In genomic region chr11:69044111-69045013, GRCh38 we compare ENCODE assay signal across 8 cellular contexts. TPM values are rescaled to one million over a fixed set of nuclear protein-coding genes. Genes with fewer than 3 reads are reported as not detected.
A peak's percentile ranks its signal among the peaks of the same experiment; 100 is the strongest.
DNase-seq lines count a peak whose midpoint lies in the region; ATAC-seq and TF ChIP-seq lines count a peak whose summit lies in the region.

No MANE protein-coding gene starts in this region.

- peak; percentile 51 for TF ChIP-seq CTCF in neural crest cell (conservative IDR thresholded peaks at IDR 0.05)

- H3K27ac Mint-ChIP-seq in neural crest cell (ENCODE audit: unreplicated experiment): no peak overlapping the region

- peaks cover 27% of the 10 kb centered on the region for H3K4me1 ChIP-seq in HUES48 (ENCODE audit: control insufficient read depth, insufficient read depth, low read length)

- DNase-seq in DMS153 treated with DMSO at 0.1 percent for 48 hours (lab: John Stamatoyannopoulos, UW; ENCODE audit: unreplicated experiment) (peak; percentile 3), fibroblast of gingiva (ENCODE audit: low read depth) (peak; percentile 83), neural crest cell (ENCODE audit: low read depth, low spot score) (peak; percentile 48), NCI-H2081 treated with DMSO at 0.1 percent for 48 hours (lab: John Stamatoyannopoulos, UW) (no peak), NCI-H1105 treated with DMSO at 0.1 percent for 48 hours (lab: John Stamatoyannopoulos, UW) (no peak)

- no peaks in the 10 kb centered on the region for H3K36me3 Mint-ChIP-seq in neural crest cell (ENCODE audit: low read depth)

- no peak overlapping the region; the same call in 1 of the 2 replicates for H3K4me3 ChIP-seq in HUES48 (ENCODE audit: low read depth, low read length)

- no peaks in the 10 kb centered on the region for H3K9me3 Mint-ChIP-seq in neural crest cell

- no peaks in the 10 kb centered on the region for H3K9me3 ChIP-seq in HUES48 (ENCODE audit: control insufficient read depth, insufficient read depth, low read length)

- H3K27me3 Mint-ChIP-seq in neural crest cell (ENCODE audit: low read depth): peaks cover 3% of the 10 kb centered on the region

- peaks cover 22% of the 10 kb centered on the region for H3K4me1 Mint-ChIP-seq in neural crest cell

- no peaks in the 10 kb centered on the region for H3K36me3 ChIP-seq in HUES48 (ENCODE audit: control insufficient read depth, insufficient read depth, low read length)

- peak overlapping the region; percentile 99 for H3K27ac ChIP-seq in HUES48 (ENCODE audit: low read depth, low read length)

- no peak overlapping the region for H3K4me3 Mint-ChIP-seq in neural crest cell

- peak; percentile 85 for ATAC-seq in SK-N-SH treated with all-trans-retinoic acid at 6 μM for 48 hours
- ATAC-seq in GM21619 (IDR thresholded peaks at IDR 0.05; ENCODE audit: unreplicated experiment): no peak

- H3K9ac ChIP-seq in HUES48 (ENCODE audit: low read depth, low read length): peak overlapping the region; percentile 67

- no peaks in the 10 kb centered on the region for H3K27me3 ChIP-seq in HUES48 (ENCODE audit: control insufficient read depth, insufficient read depth, low read length)

TF ChIP-seq in SK-N-SH treated with all-trans-retinoic acid at 6 μM for 48 hours, 23 proteins besides CTCF, POLR2A, EP300 and RAD21:
- TF ChIP-seq RARB (CRISPR knock-in tag; IDR thresholded peaks at IDR 0.05) (no peak), ZC3H10 (CRISPR knock-in tag; IDR thresholded peaks at IDR 0.05) (no peak), ZNF70 (CRISPR knock-in tag; IDR thresholded peaks at IDR 0.05) (no peak), ZNF565 (CRISPR knock-in tag; conservative IDR thresholded peaks at IDR 0.05; ENCODE audit: low read depth) (no peak), ARNTL (CRISPR knock-in tag; IDR thresholded peaks at IDR 0.05; ENCODE audit: borderline replicate concordance, low read depth) (no peak), ZFP30 (CRISPR knock-in tag; IDR thresholded peaks at IDR 0.05) (no peak), ESRRG (CRISPR knock-in tag; IDR thresholded peaks at IDR 0.05) (no peak), POU6F1 (CRISPR knock-in tag; IDR thresholded peaks at IDR 0.05; ENCODE audit: borderline replicate concordance, low read depth) (no peak), TCF4 (CRISPR knock-in tag; IDR thresholded peaks at IDR 0.05; ENCODE audit: borderline replicate concordance) (no peak), ISL1 (CRISPR knock-in tag; IDR thresholded peaks at IDR 0.05) (no peak), GLIS3 (CRISPR knock-in tag; IDR thresholded peaks at IDR 0.05) (no peak), CREB5 (CRISPR knock-in tag; IDR thresholded peaks at IDR 0.05; ENCODE audit: low read depth) (no peak), PPARA (CRISPR knock-in tag; IDR thresholded peaks at IDR 0.05; ENCODE audit: borderline replicate concordance) (no peak), OSR1 (CRISPR knock-in tag; IDR thresholded peaks at IDR 0.05) (no peak), TSHZ2 (CRISPR knock-in tag; IDR thresholded peaks at IDR 0.05) (no peak), ZNF8 (CRISPR knock-in tag; IDR thresholded peaks at IDR 0.05) (no peak), PATZ1 (CRISPR knock-in tag; IDR thresholded peaks at IDR 0.05; ENCODE audit: borderline replicate concordance) (no peak)

RNA-seq across cellular contexts. Expression of gene TPCN2, which starts 4.4 kb away (rescaled TPM):
- total RNA-seq in neural crest cell: 14.2 and 14.4 TPM in 2 replicates

RNA-seq across cellular contexts. Expression of gene MRGPRF, which starts 31.3 kb away (rescaled TPM):
- total RNA-seq in neural crest cell: 0.16 and 0.23 TPM in 2 replicates

Comparison
In these comparisons a context has a peak if more than half of its experiments do, and no peak if none do; other contexts are left out.
1. DNase-seq: peak in DMS153 treated with DMSO at 0.1 percent for 48 hours (single experiment), fibroblast of gingiva (single experiment) and neural crest cell (single experiment); none in NCI-H2081 treated with DMSO at 0.1 percent for 48 hours (single experiment) and NCI-H1105 treated with DMSO at 0.1 percent for 48 hours (single experiment).